ENCODE assay signal across 1 cellular context in genomic region chr1:27659497-27660299, GRCh38.
TF ChIP-seq lines count a peak whose summit lies in the region.

No MANE protein-coding gene starts in this region.

TF ChIP-seq in GM12878, 131 proteins besides CTCF, POLR2A, EP300 and RAD21 (continues in another document):
- TF ChIP-seq RBBP5 (conservative IDR thresholded peaks at IDR 0.05): no peak
- TF ChIP-seq KLF5 (IDR thresholded peaks at IDR 0.05; ENCODE audit: partially characterized antibody): no peak
- TF ChIP-seq SMARCA5 (IDR thresholded peaks at IDR 0.05): peak; percentile 72
- no peak for TF ChIP-seq CBX3 (IDR thresholded peaks at IDR 0.05; ENCODE audit: borderline replicate concordance, low read depth)
- no peak for TF ChIP-seq HDGF (IDR thresholded peaks at IDR 0.05)
- TF ChIP-seq ETV6 (conservative IDR thresholded peaks at IDR 0.05 in 1 of 2, IDR thresholded peaks at IDR 0.05 in 1 of 2; ENCODE audit: borderline replicate concordance in 1 of 2, low read depth in 1 of 2): no peak
- no peak for TF ChIP-seq CREB1 (IDR thresholded peaks at IDR 0.05; ENCODE audit: low read depth)
- no peak for TF ChIP-seq SMC3 (IDR thresholded peaks at IDR 0.05; ENCODE audit: borderline replicate concordance, low read length)
- TF ChIP-seq RELB (IDR thresholded peaks at IDR 0.05; ENCODE audit: low read depth): peak; percentile 74; the same call in 1 of the 2 replicates
- no peak for TF ChIP-seq ZNF592 (IDR thresholded peaks at IDR 0.05)
- TF ChIP-seq E4F1 (IDR thresholded peaks at IDR 0.05; ENCODE audit: borderline replicate concordance, partially characterized antibody): no peak
- TF ChIP-seq RELA (IDR thresholded peaks at IDR 0.05; ENCODE audit: borderline replicate concordance, partially characterized antibody): peak; percentile 89
- no peak for TF ChIP-seq CEBPZ (IDR thresholded peaks at IDR 0.05; ENCODE audit: low read depth, low read length)
- peak; percentile 17; the same call in 1 of the 2 replicates for TF ChIP-seq MLLT1 (IDR thresholded peaks at IDR 0.05)
- TF ChIP-seq SREBF2 (IDR thresholded peaks at IDR 0.05; ENCODE audit: low read length): no peak
- no peak for TF ChIP-seq RCOR1 (conservative IDR thresholded peaks at IDR 0.05; ENCODE audit: low read depth, low read length)
- TF ChIP-seq SRF (IDR thresholded peaks at IDR 0.05; ENCODE audit: low read depth in 2 of 2, low read length in 2 of 2): no peak
- TF ChIP-seq CREM (IDR thresholded peaks at IDR 0.05; ENCODE audit: low read depth): peak; percentile 66
- no peak for TF ChIP-seq SUPT20H (IDR thresholded peaks at IDR 0.05; ENCODE audit: borderline replicate concordance, control insufficient read depth, low read depth, low read length)
- TF ChIP-seq ZBED1 (IDR thresholded peaks at IDR 0.05; ENCODE audit: borderline replicate concordance): peak; percentile 51
- TF ChIP-seq LARP7 (IDR thresholded peaks at IDR 0.05): no peak; the same call in 1 of the 2 replicates
- TF ChIP-seq EGR1 (IDR thresholded peaks at IDR 0.05; ENCODE audit: borderline replicate concordance in 1 of 2, low read depth in 2 of 2, low read length in 2 of 2): peak in 1 of 2 experiments; percentile 5; a peak in 1 of 3 replicates
- TF ChIP-seq POLR2AphosphoS5 (IDR thresholded peaks at IDR 0.05; ENCODE audit: low read length): peak; percentile 93
- peak; percentile 83 for TF ChIP-seq BACH1 (IDR thresholded peaks at IDR 0.05; ENCODE audit: borderline replicate concordance)
- peak; percentile 74 for TF ChIP-seq TCF12 (IDR thresholded peaks at IDR 0.05; ENCODE audit: low read depth, low read length)
- TF ChIP-seq NKRF (conservative IDR thresholded peaks at IDR 0.05): peak; percentile 48; the same call in 1 of the 2 replicates
- no peak for TF ChIP-seq ZNF384 (IDR thresholded peaks at IDR 0.05; ENCODE audit: borderline replicate concordance, low read depth, low read length)
- TF ChIP-seq YY1 (IDR thresholded peaks at IDR 0.05; ENCODE audit: low read depth, low read length): peak; percentile 71; the same call in 1 of the 2 replicates
- TF ChIP-seq NFIC (IDR thresholded peaks at IDR 0.05; ENCODE audit: low read depth, low read length): no peak
- TF ChIP-seq IRF4 (IDR thresholded peaks at IDR 0.05; ENCODE audit: low read depth, low read length): no peak; the same call in 1 of the 2 replicates
- TF ChIP-seq SKIL (IDR thresholded peaks at IDR 0.05; ENCODE audit: low read depth, poor library complexity, severe bottlenecking): peak; percentile 22
- TF ChIP-seq CBX5 (IDR thresholded peaks at IDR 0.05; ENCODE audit: low read depth): no peak
- no peak for TF ChIP-seq PRDM15 (CRISPR knock-in tag; IDR thresholded peaks at IDR 0.05)
- no peak for TF ChIP-seq E2F4 (IDR thresholded peaks at IDR 0.05; ENCODE audit: low read depth, low read length)
- TF ChIP-seq SUZ12 (IDR thresholded peaks at IDR 0.05; ENCODE audit: unreplicated experiment): no peak
